ENCODE assay signal across 13 cellular contexts in the genomic region with DNA sequence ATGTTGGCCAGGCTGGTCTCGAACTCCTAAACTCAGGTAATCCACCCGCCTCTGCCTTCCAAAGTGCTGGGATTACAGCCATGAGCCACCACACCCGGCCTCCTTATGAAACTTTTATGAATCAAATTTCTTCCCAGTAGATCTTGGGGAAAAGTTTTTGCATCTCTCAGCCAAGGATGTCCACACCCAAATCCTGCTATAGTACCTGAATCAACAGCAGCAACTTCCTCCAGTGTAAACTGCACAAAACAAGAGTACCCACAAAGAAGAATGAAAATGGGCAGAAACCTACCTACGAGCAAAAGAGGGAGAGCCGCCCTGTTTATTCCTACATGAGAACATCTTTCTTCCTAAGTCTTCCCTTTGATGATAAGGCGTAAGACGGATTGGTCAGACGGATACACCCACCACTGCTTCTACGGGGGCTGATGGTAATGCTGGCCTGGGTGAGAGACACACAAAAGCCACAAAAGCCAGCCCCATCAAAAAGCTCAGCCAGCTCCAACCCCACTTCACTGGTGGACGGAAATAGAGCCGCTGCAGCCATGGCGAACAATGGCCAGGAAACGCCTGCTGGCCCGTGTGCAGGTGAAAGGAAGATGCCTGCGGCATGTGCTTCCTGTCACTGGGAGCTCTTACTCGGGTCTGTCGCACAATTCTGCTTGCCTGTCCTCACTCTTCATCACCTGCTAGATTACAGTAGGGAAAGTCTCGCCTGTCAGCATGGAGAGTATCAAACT. TPM values are rescaled to one million over a fixed set of nuclear protein-coding genes. Genes with fewer than 3 reads are reported as not detected.
DNase-seq lines count a peak whose midpoint lies in the region; ATAC-seq and TF ChIP-seq lines count a peak whose summit lies in the region.
"Had no signal": no experiment of that assay in that cellular context is flagged by ENCODE, and none has a peak within 500 bp of the region (broad histone marks: within the 10 kb centered on the region; RNA-seq: fewer than 3 reads in every experiment).

No MANE protein-coding gene starts in this region.

- H3K9me3 Mint-ChIP-seq in natural killer cell: no peaks in the 10 kb centered on the region

- DNase-seq in NCI-H1092 (lab: John Stamatoyannopoulos, UW) (peak; percentile 5), NCI-H1092 treated with DMSO at 0.1 percent for 48 hours (lab: John Stamatoyannopoulos, UW) (no peak), dermis blood vessel endothelial cell (peak; percentile 93), natural killer cell (no peak), SIG-M5 treated with dmso at 0.1 percent for 504 hours (lab: John Stamatoyannopoulos, UW; ENCODE audit: unreplicated experiment) (no peak), NCI-H2029 (lab: John Stamatoyannopoulos, UW) (no peak)
- DNase-seq in Jurkat, Clone E6-1 (ENCODE audit: low read depth, low spot score): peak; percentile 35
- DNase-seq: 8988T, GM23248, NCI-H774, SJCRH30 had no signal

- H3K27me3 Mint-ChIP-seq in natural killer cell (ENCODE audit: low read depth in 2 of 2): peaks cover 67 to 79% of the 10 kb centered on the region in 2 donors

- H3K4me3 ChIP-seq in Jurkat, Clone E6-1 (ENCODE audit: low read length): no peak overlapping the region
- H3K4me3 ChIP-seq: esophagus muscularis mucosa, GM23248, SJCRH30 had no signal

- H3K4me3 Mint-ChIP-seq in natural killer cell: peak overlapping the region; percentile 52

- peaks cover 19 to 28% of the 10 kb centered on the region in 2 donors for H3K4me1 Mint-ChIP-seq in natural killer cell

- intact Hi-C loops in natural killer cell (cut with micrococcal nuclease): no loop called here

- no peaks in the 10 kb centered on the region for H3K36me3 Mint-ChIP-seq in natural killer cell

- no peak overlapping the region for H3K27ac Mint-ChIP-seq in natural killer cell

- ATAC-seq in natural killer cell (peak in 2 of 3 donors; percentile 10 to 74), GM18502 (IDR thresholded peaks at IDR 0.05; ENCODE audit: poor library complexity, unreplicated experiment) (no peak)

- no peak for TF ChIP-seq CTCF in natural killer cell (IDR thresholded peaks at IDR 0.05)

RNA-seq across cellular contexts. Expression of a gene that starts 10.4 kb away (rescaled TPM):
- 0.49 TPM for polyA plus RNA-seq in Jurkat, Clone E6-1 (2012; ENCODE audit: insufficient read depth, insufficient read length)
- total RNA-seq in dermis blood vessel endothelial cell: 74.7 and 96.4 TPM in 2 replicates
- total RNA-seq in natural killer cell: under 1 TPM in 2 of 3 donors, not detected in 1; 0.07 to 0.43 TPM

Comparison
In these comparisons a context has a peak if more than half of its experiments do, and no peak if none do; other contexts are left out.
1. DNase-seq: peak in NCI-H1092 (single experiment), Jurkat, Clone E6-1 (single experiment) and dermis blood vessel endothelial cell (single experiment); none in NCI-H1092 treated with DMSO at 0.1 percent for 48 hours (single experiment), natural killer cell (single experiment), SIG-M5 treated with dmso at 0.1 percent for 504 hours (single experiment) and NCI-H2029 (single experiment).
2. RNA of a gene that starts 10.4 kb away (total RNA-seq): 74.7 to 96.4 TPM in dermis blood vessel endothelial cell; 0.07 to 0.43 TPM in natural killer cell; every median in the first group is over 10 times any median in the second.